ENCODE assay signal across 1 cellular context in the genomic region with DNA sequence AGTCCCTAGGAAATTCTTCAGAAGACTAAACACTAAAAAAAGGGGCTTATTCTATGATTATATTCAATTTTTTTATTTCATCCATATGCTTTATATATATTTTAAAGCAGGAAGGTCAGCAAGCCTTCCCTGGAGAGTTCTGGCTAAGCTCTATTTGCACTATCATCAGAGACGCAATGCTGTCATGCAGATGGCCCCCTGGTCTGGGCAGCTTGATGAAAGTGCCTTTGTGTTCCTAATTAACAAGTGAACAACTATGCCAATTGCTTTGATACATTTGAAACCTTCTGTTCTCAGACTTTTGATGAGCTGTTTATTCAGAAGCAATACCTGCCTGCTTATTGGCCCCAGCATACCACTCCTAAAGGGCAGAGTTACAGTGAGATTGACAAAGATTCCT.
TF ChIP-seq lines count a peak whose summit lies in the region.

No MANE protein-coding gene starts in this region.

TF ChIP-seq in H1, 55 proteins besides CTCF, POLR2A, EP300 and RAD21:
- TF ChIP-seq, protein P1, sequence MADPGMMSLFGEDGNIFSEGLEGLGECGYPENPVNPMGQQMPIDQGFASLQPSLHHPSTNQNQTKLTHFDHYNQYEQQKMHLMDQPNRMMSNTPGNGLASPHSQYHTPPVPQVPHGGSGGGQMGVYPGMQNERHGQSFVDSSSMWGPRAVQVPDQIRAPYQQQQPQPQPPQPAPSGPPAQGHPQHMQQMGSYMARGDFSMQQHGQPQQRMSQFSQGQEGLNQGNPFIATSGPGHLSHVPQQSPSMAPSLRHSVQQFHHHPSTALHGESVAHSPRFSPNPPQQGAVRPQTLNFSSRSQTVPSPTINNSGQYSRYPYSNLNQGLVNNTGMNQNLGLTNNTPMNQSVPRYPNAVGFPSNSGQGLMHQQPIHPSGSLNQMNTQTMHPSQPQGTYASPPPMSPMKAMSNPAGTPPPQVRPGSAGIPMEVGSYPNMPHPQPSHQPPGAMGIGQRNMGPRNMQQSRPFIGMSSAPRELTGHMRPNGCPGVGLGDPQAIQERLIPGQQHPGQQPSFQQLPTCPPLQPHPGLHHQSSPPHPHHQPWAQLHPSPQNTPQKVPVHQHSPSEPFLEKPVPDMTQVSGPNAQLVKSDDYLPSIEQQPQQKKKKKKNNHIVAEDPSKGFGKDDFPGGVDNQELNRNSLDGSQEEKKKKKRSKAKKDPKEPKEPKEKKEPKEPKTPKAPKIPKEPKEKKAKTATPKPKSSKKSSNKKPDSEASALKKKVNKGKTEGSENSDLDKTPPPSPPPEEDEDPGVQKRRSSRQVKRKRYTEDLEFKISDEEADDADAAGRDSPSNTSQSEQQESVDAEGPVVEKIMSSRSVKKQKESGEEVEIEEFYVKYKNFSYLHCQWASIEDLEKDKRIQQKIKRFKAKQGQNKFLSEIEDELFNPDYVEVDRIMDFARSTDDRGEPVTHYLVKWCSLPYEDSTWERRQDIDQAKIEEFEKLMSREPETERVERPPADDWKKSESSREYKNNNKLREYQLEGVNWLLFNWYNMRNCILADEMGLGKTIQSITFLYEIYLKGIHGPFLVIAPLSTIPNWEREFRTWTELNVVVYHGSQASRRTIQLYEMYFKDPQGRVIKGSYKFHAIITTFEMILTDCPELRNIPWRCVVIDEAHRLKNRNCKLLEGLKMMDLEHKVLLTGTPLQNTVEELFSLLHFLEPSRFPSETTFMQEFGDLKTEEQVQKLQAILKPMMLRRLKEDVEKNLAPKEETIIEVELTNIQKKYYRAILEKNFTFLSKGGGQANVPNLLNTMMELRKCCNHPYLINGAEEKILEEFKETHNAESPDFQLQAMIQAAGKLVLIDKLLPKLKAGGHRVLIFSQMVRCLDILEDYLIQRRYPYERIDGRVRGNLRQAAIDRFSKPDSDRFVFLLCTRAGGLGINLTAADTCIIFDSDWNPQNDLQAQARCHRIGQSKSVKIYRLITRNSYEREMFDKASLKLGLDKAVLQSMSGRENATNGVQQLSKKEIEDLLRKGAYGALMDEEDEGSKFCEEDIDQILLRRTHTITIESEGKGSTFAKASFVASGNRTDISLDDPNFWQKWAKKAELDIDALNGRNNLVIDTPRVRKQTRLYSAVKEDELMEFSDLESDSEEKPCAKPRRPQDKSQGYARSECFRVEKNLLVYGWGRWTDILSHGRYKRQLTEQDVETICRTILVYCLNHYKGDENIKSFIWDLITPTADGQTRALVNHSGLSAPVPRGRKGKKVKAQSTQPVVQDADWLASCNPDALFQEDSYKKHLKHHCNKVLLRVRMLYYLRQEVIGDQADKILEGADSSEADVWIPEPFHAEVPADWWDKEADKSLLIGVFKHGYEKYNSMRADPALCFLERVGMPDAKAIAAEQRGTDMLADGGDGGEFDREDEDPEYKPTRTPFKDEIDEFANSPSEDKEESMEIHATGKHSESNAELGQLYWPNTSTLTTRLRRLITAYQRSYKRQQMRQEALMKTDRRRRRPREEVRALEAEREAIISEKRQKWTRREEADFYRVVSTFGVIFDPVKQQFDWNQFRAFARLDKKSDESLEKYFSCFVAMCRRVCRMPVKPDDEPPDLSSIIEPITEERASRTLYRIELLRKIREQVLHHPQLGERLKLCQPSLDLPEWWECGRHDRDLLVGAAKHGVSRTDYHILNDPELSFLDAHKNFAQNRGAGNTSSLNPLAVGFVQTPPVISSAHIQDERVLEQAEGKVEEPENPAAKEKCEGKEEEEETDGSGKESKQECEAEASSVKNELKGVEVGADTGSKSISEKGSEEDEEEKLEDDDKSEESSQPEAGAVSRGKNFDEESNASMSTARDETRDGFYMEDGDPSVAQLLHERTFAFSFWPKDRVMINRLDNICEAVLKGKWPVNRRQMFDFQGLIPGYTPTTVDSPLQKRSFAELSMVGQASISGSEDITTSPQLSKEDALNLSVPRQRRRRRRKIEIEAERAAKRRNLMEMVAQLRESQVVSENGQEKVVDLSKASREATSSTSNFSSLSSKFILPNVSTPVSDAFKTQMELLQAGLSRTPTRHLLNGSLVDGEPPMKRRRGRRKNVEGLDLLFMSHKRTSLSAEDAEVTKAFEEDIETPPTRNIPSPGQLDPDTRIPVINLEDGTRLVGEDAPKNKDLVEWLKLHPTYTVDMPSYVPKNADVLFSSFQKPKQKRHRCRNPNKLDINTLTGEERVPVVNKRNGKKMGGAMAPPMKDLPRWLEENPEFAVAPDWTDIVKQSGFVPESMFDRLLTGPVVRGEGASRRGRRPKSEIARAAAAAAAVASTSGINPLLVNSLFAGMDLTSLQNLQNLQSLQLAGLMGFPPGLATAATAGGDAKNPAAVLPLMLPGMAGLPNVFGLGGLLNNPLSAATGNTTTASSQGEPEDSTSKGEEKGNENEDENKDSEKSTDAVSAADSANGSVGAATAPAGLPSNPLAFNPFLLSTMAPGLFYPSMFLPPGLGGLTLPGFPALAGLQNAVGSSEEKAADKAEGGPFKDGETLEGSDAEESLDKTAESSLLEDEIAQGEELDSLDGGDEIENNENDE (IDR thresholded peaks at IDR 0.05; ENCODE audit: insufficient replicate concordance, low read length) = peak; percentile 54
- TF ChIP-seq, protein P2, sequence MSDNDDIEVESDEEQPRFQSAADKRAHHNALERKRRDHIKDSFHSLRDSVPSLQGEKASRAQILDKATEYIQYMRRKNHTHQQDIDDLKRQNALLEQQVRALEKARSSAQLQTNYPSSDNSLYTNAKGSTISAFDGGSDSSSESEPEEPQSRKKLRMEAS (IDR thresholded peaks at IDR 0.05) = no peak
- peak; percentile 73 for TF ChIP-seq NANOG (IDR thresholded peaks at IDR 0.05; ENCODE audit: insufficient read depth, low read depth, low read length, poor library complexity, severe bottlenecking)
